17 cellular contexts compared by ENCODE assay signal in genomic region chr9:87580941-87581438, GRCh38.
DNase-seq lines count a peak whose midpoint lies in the region; ATAC-seq and TF ChIP-seq lines count a peak whose summit lies in the region.
"Had no signal": no experiment of that assay in that cellular context is flagged by ENCODE, and none has a peak within 500 bp of the region (broad histone marks: within the 10 kb centered on the region; RNA-seq: fewer than 3 reads in every experiment).

No MANE protein-coding gene starts in this region.

- H3K27me3 Mint-ChIP-seq in dendritic cell treated with granulocyte-macrophage colony-stimulating factor and Interleukin-4, amounts not matched to agents 40 ng/mL and 50 ng/mL, for 4 days: no peaks in the 10 kb centered on the region
- H3K27me3 Mint-ChIP-seq in mesothelial cell of epicardium (ENCODE audit: low read depth): no peaks in the 10 kb centered on the region
- H3K27me3 Mint-ChIP-seq in CD8-positive, alpha-beta memory T cell: no peaks in the 10 kb centered on the region
- H3K27me3 Mint-ChIP-seq: stimulated activated naive CD8-positive, alpha-beta T cell treated with anti-CD3 and anti-CD28 coated beads, Interleukin-15, amount 100 ng/mL, for 72 hours had no signal

- peak overlapping the region; percentile 46 for H3K27ac ChIP-seq in subcutaneous abdominal adipose tissue (ENCODE audit: low read depth, low read length)
- no peak overlapping the region for H3K27ac ChIP-seq in CD8-positive, alpha-beta memory T cell (ENCODE audit: low read depth, low read length)
- no peak overlapping the region for H3K27ac ChIP-seq in RWPE1

- H3K9ac ChIP-seq in subcutaneous abdominal adipose tissue (ENCODE audit: low read length in 5 of 5): no peak overlapping the region

- no peak overlapping the region for H3K4me3 ChIP-seq in subcutaneous abdominal adipose tissue (ENCODE audit: low read depth in 1 of 5, low read length in 5 of 5)
- H3K4me3 ChIP-seq in CD8-positive, alpha-beta memory T cell (ENCODE audit: low read length): no peak overlapping the region
- H3K4me3 ChIP-seq: GM12878 had no signal

- peak overlapping the region; percentile 13 for H3K27ac Mint-ChIP-seq in dendritic cell treated with granulocyte-macrophage colony-stimulating factor and Interleukin-4, amounts not matched to agents 40 ng/mL and 50 ng/mL, for 4 days
- H3K27ac Mint-ChIP-seq in mesothelial cell of epicardium: peak overlapping the region; percentile 93
- H3K27ac Mint-ChIP-seq in CD8-positive, alpha-beta memory T cell: no peak overlapping the region
- H3K27ac Mint-ChIP-seq: activated naive CD4-positive, alpha-beta T cell treated with anti-CD3 and anti-CD28 coated beads, Interleukin-2, amount 50 U/mL, for 72 hours; stimulated activated naive CD8-positive, alpha-beta T cell treated with anti-CD3 and anti-CD28 coated beads, Interleukin-15, amount 100 ng/mL, for 72 hours had no signal

- no peaks in the 10 kb centered on the region for H3K9me3 Mint-ChIP-seq in dendritic cell treated with granulocyte-macrophage colony-stimulating factor and Interleukin-4, amounts not matched to agents 40 ng/mL and 50 ng/mL, for 4 days
- H3K9me3 Mint-ChIP-seq in mesothelial cell of epicardium: peaks cover 4% of the 10 kb centered on the region
- peaks cover 0 to 5% (median 0%) of the 10 kb centered on the region in 5 donors for H3K9me3 Mint-ChIP-seq in CD8-positive, alpha-beta memory T cell
- H3K9me3 Mint-ChIP-seq: activated naive CD4-positive, alpha-beta T cell treated with anti-CD3 and anti-CD28 coated beads, Interleukin-2, amount 50 U/mL, for 72 hours had no signal

- intact Hi-C loops in dendritic cell treated with granulocyte-macrophage colony-stimulating factor and Interleukin-4, amounts not matched to agents 40 ng/mL and 50 ng/mL, for 4 days (cut with micrococcal nuclease): no loop called here

- H3K4me1 ChIP-seq in subcutaneous abdominal adipose tissue (ENCODE audit: control insufficient read depth in 5 of 5, insufficient read depth in 5 of 5, low read length in 5 of 5): peaks cover 0 to 25% (median 16%) of the 10 kb centered on the region in 5 donors
- no peaks in the 10 kb centered on the region for H3K4me1 ChIP-seq in CD8-positive, alpha-beta memory T cell (ENCODE audit: insufficient read depth, low read length)

- DNase-seq in NCI-H526 treated with DMSO at 0.1 percent for 48 hours (lab: John Stamatoyannopoulos, UW) (peak; percentile 70), mesothelial cell of epicardium (ENCODE audit: low spot score in 2 of 2, unreplicated experiment in 2 of 2) (no peak), RWPE1 (ENCODE audit: low spot score) (no peak)
- DNase-seq in CD8-positive, alpha-beta memory T cell: no peak
- DNase-seq: activated CD4-positive, alpha-beta T cell treated with anti-CD3 and anti-CD28 coated beads, Interleukin-2, amount 50 U/mL, for 48 hours; activated T-cell treated with anti-CD3 and anti-CD28 coated beads, Interleukin-2, amount 50 U/mL, for 48 hours; hypothalamus; Kasumi-1; NCI-H1436 treated with DMSO at 0.1 percent for 48 hours; NCI-H345; stimulated activated naive CD8-positive, alpha-beta T cell treated with anti-CD3 and anti-CD28 coated beads, Interleukin-15, amount 100 ng/mL, for 72 hours had no signal

- no peaks in the 10 kb centered on the region for H3K9me3 ChIP-seq in subcutaneous abdominal adipose tissue (ENCODE audit: control insufficient read depth in 5 of 5, low read length in 5 of 5)
- no peaks in the 10 kb centered on the region for H3K9me3 ChIP-seq in CD8-positive, alpha-beta memory T cell (ENCODE audit: low read length)

- ATAC-seq in GM18858 (IDR thresholded peaks at IDR 0.05; ENCODE audit: unreplicated experiment): no peak
- ATAC-seq: activated naive CD4-positive, alpha-beta T cell treated with anti-CD3 and anti-CD28 coated beads, Interleukin-2, amount 50 U/mL, for 72 hours; SK-N-SH treated with all-trans-retinoic acid at 6 μM for 48 hours; stimulated activated naive CD8-positive, alpha-beta T cell treated with anti-CD3 and anti-CD28 coated beads, Interleukin-15, amount 100 ng/mL, for 72 hours had no signal

- TF ChIP-seq CTCF in mesothelial cell of epicardium (IDR thresholded peaks at IDR 0.05; ENCODE audit: unreplicated experiment) (no peak), RWPE1 (conservative IDR thresholded peaks at IDR 0.05; ENCODE audit: low read depth) (no peak)

- peaks cover 69% of the 10 kb centered on the region for H3K4me1 Mint-ChIP-seq in dendritic cell treated with granulocyte-macrophage colony-stimulating factor and Interleukin-4, amounts not matched to agents 40 ng/mL and 50 ng/mL, for 4 days (ENCODE audit: low read depth)
- peaks cover 83% of the 10 kb centered on the region for H3K4me1 Mint-ChIP-seq in mesothelial cell of epicardium
- no peaks in the 10 kb centered on the region for H3K4me1 Mint-ChIP-seq in CD8-positive, alpha-beta memory T cell
- H3K4me1 Mint-ChIP-seq: stimulated activated naive CD8-positive, alpha-beta T cell treated with anti-CD3 and anti-CD28 coated beads, Interleukin-15, amount 100 ng/mL, for 72 hours had no signal

- CTCF ChIA-PET in CD8-positive, alpha-beta memory T cell (lab: Charles Lee): no interaction called here
- CTCF ChIA-PET in RWPE1 (lab: Yijun Ruan, JAX): no interaction called here

- H3K27me3 ChIP-seq in subcutaneous abdominal adipose tissue (ENCODE audit: control insufficient read depth in 5 of 5, insufficient read depth in 4 of 5, low read length in 5 of 5): no peaks in the 10 kb centered on the region
- no peaks in the 10 kb centered on the region for H3K27me3 ChIP-seq in CD8-positive, alpha-beta memory T cell (ENCODE audit: insufficient read depth, low read length, poor library complexity, severe bottlenecking)

- H3K36me3 Mint-ChIP-seq in dendritic cell treated with granulocyte-macrophage colony-stimulating factor and Interleukin-4, amounts not matched to agents 40 ng/mL and 50 ng/mL, for 4 days (ENCODE audit: low read depth): peaks cover 41% of the 10 kb centered on the region
- H3K36me3 Mint-ChIP-seq in mesothelial cell of epicardium: peaks cover 2% of the 10 kb centered on the region
- no peaks in the 10 kb centered on the region for H3K36me3 Mint-ChIP-seq in CD8-positive, alpha-beta memory T cell
- H3K36me3 Mint-ChIP-seq: activated naive CD4-positive, alpha-beta T cell treated with anti-CD3 and anti-CD28 coated beads, Interleukin-2, amount 50 U/mL, for 72 hours had no signal

- POLR2A ChIA-PET in CD8-positive, alpha-beta memory T cell (lab: Charles Lee): no interaction called here
- POLR2A ChIA-PET in RWPE1 (lab: Yijun Ruan, JAX; ENCODE audit: low non-redundant PET): no interaction called here

- no peak overlapping the region for H3K4me3 Mint-ChIP-seq in dendritic cell treated with granulocyte-macrophage colony-stimulating factor and Interleukin-4, amounts not matched to agents 40 ng/mL and 50 ng/mL, for 4 days
- no peak overlapping the region for H3K4me3 Mint-ChIP-seq in mesothelial cell of epicardium
- no peak overlapping the region for H3K4me3 Mint-ChIP-seq in CD8-positive, alpha-beta memory T cell
- H3K4me3 Mint-ChIP-seq: stimulated activated naive CD8-positive, alpha-beta T cell treated with anti-CD3 and anti-CD28 coated beads, Interleukin-15, amount 100 ng/mL, for 72 hours had no signal

- no peaks in the 10 kb centered on the region for H3K36me3 ChIP-seq in subcutaneous abdominal adipose tissue (ENCODE audit: control insufficient read depth in 5 of 5, insufficient read depth in 5 of 5, low read length in 5 of 5)
- H3K36me3 ChIP-seq in CD8-positive, alpha-beta memory T cell (ENCODE audit: insufficient read depth, low read length): no peaks in the 10 kb centered on the region

Comparison
In these comparisons a context has a peak if more than half of its experiments do, and no peak if none do; other contexts are left out.
1. H3K27ac Mint-ChIP-seq: peak in dendritic cell treated with granulocyte-macrophage colony-stimulating factor and Interleukin-4, amounts not matched to agents 40 ng/mL and 50 ng/mL, for 4 days (single experiment) and mesothelial cell of epicardium (single experiment); none in CD8-positive, alpha-beta memory T cell (0 of 8).